ENCODE assay signal across 1 cellular context in the genomic region with DNA sequence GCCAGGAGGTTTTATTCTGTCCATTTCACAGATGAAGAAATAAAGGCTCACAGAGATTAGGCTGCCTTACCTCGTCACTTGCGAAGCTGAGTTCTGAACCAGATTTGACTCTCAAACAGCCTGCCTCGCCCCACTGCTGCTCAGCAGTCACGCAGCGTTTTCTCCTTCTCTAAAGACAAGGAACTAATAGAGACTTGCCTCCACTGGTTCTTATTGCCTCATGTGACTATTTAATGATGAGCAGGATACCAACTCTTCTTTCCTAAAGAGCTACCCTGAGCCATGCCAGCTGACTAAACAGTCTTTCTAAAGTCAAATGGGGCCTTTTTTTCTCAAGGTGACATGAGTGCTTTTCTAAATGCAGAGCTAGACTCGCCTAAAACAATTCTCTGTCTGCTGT.
TF ChIP-seq lines count a peak whose summit lies in the region.

No MANE protein-coding gene starts in this region.

TF ChIP-seq in GM12878, 131 proteins besides CTCF, POLR2A, EP300 and RAD21 (continued from another document):
- TF ChIP-seq, protein P1, sequence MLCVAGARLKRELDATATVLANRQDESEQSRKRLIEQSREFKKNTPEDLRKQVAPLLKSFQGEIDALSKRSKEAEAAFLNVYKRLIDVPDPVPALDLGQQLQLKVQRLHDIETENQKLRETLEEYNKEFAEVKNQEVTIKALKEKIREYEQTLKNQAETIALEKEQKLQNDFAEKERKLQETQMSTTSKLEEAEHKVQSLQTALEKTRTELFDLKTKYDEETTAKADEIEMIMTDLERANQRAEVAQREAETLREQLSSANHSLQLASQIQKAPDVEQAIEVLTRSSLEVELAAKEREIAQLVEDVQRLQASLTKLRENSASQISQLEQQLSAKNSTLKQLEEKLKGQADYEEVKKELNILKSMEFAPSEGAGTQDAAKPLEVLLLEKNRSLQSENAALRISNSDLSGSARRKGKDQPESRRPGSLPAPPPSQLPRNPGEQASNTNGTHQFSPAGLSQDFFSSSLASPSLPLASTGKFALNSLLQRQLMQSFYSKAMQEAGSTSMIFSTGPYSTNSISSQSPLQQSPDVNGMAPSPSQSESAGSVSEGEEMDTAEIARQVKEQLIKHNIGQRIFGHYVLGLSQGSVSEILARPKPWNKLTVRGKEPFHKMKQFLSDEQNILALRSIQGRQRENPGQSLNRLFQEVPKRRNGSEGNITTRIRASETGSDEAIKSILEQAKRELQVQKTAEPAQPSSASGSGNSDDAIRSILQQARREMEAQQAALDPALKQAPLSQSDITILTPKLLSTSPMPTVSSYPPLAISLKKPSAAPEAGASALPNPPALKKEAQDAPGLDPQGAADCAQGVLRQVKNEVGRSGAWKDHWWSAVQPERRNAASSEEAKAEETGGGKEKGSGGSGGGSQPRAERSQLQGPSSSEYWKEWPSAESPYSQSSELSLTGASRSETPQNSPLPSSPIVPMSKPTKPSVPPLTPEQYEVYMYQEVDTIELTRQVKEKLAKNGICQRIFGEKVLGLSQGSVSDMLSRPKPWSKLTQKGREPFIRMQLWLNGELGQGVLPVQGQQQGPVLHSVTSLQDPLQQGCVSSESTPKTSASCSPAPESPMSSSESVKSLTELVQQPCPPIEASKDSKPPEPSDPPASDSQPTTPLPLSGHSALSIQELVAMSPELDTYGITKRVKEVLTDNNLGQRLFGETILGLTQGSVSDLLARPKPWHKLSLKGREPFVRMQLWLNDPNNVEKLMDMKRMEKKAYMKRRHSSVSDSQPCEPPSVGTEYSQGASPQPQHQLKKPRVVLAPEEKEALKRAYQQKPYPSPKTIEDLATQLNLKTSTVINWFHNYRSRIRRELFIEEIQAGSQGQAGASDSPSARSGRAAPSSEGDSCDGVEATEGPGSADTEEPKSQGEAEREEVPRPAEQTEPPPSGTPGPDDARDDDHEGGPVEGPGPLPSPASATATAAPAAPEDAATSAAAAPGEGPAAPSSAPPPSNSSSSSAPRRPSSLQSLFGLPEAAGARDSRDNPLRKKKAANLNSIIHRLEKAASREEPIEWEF (IDR thresholded peaks at IDR 0.05; ENCODE audit: insufficient replicate concordance, low read depth, low read length) = no peak
- no peak for TF ChIP-seq BCL11A (IDR thresholded peaks at IDR 0.05; ENCODE audit: low read depth, low read length)
- TF ChIP-seq ATF7 (IDR thresholded peaks at IDR 0.05; ENCODE audit: low read depth) = no peak
- no peak for TF ChIP-seq HDAC6 (IDR thresholded peaks at IDR 0.05; ENCODE audit: unreplicated experiment)
- TF ChIP-seq YBX1 (IDR thresholded peaks at IDR 0.05) = no peak
